In the genomic region with DNA sequence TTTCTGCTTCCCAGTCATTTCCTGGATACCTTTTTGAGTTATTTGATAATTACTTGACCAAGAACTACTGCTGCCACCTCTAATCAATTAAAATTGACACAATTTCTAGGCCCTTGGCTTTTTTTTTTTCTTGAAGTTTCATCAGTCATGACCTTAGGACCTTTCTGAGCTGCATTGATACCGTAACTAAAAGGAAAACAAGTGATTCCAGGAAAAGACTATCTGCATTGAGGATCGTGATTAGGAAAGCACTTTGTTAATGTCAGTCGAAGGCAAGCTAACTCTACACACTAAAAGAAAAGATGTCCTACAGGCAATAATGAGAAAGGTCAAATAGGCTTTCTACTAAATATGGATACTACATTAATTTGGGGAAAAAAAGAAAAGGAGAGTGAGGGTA, we compare ENCODE assay signal across 6 cellular contexts.
"Had no signal": no experiment of that assay in that cellular context is flagged by ENCODE, and none has a peak within 500 bp of the region (broad histone marks: within the 10 kb centered on the region; RNA-seq: fewer than 3 reads in every experiment).

No MANE protein-coding gene starts in this region.

- H3K9me3 Mint-ChIP-seq: H9, IgD-negative memory B cell had no signal

- H3K27ac ChIP-seq: GM23248 had no signal

- H3K9ac ChIP-seq: GM23248 had no signal

- H3K4me3 Mint-ChIP-seq: H9, IgD-negative memory B cell had no signal

- DNase-seq: GM23248, GOT3, H9, HCEC 1CT had no signal

- H3K27me3 Mint-ChIP-seq: IgD-negative memory B cell had no signal

- FAIRE-seq: HTR-8/SVneo had no signal

- H2AFZ ChIP-seq: GM23248 had no signal

- H3K27ac Mint-ChIP-seq: IgD-negative memory B cell had no signal

- H3K4me3 ChIP-seq: GM23248 had no signal
